7 cellular contexts compared by ENCODE assay signal in genomic region chr17:39652635-39653315, GRCh38. TPM values are rescaled to one million over a fixed set of nuclear protein-coding genes. Genes with fewer than 3 reads are reported as not detected.
DNase-seq lines count a peak whose midpoint lies in the region; ATAC-seq, FAIRE-seq and TF ChIP-seq lines count a peak whose summit lies in the region.
"Had no signal": no experiment of that assay in that cellular context is flagged by ENCODE, and none has a peak within 500 bp of the region (broad histone marks: within the 10 kb centered on the region; RNA-seq: fewer than 3 reads in every experiment).

No MANE protein-coding gene starts in this region.

- H3K36me3 Mint-ChIP-seq in WTC11 (peaks cover 2% of the 10 kb centered on the region), glutamatergic neuron (ENCODE audit: unreplicated experiment) (no peaks in the 10 kb centered on the region)

- TF ChIP-seq CTCF in WTC11 (IDR thresholded peaks at IDR 0.05) = no peak
- no peak for TF ChIP-seq CTCF in glutamatergic neuron (IDR thresholded peaks at IDR 0.05; ENCODE audit: partially characterized antibody, unreplicated experiment)
- no peak for TF ChIP-seq CTCF in D721Med (IDR thresholded peaks at IDR 0.05; ENCODE audit: insufficient read depth, missing control alignments)

- H3K4me1 Mint-ChIP-seq in WTC11 = peaks cover 46% of the 10 kb centered on the region
- peaks cover 2% of the 10 kb centered on the region for H3K4me1 Mint-ChIP-seq in glutamatergic neuron (ENCODE audit: low read depth, unreplicated experiment)

- H3K4me3 Mint-ChIP-seq in WTC11 = no peak overlapping the region
- H3K4me3 Mint-ChIP-seq in glutamatergic neuron (ENCODE audit: unreplicated experiment) = no peak overlapping the region

- ATAC-seq in WTC11 = peak; percentile 82
- peak; percentile 11 for ATAC-seq in stimulated activated naive CD8-positive, alpha-beta T cell treated with anti-CD3 and anti-CD28 coated beads, Interleukin-15, Interleukin-2, amounts not matched to agents 100 U/mL and 50 U/mL, for 24 hours

- no peak for FAIRE-seq in D721Med (lab: Jason Lieb, UNC)
- FAIRE-seq: GM18507 had no signal

- no peaks in the 10 kb centered on the region for H3K9me3 Mint-ChIP-seq in WTC11
- peaks cover 5% of the 10 kb centered on the region for H3K9me3 Mint-ChIP-seq in glutamatergic neuron (ENCODE audit: unreplicated experiment)

- CTCF ChIA-PET in WTC11 (lab: Charles Lee) = interaction anchor here (0.6 to 18.1 kb wide), 19 partner anchors 9 to 105 kb away, joined by 3 to 851 read pairs (median 13); partner anchors contain the start of genes ERBB2, MIEN1, PNMT and PPP1R1B

- POLR2A ChIA-PET in WTC11 (lab: Charles Lee) = interaction anchor here (0.5 to 1.1 kb wide), 5 partner anchors 11 to 331 kb away, joined by 3 to 4 read pairs (median 3); partner anchors contain the start of gene ERBB2

- H3K27me3 Mint-ChIP-seq in WTC11 (ENCODE audit: low read depth) (no peaks in the 10 kb centered on the region; the same call in 1 of the 2 replicates), glutamatergic neuron (ENCODE audit: unreplicated experiment) (peaks cover 12% of the 10 kb centered on the region)

- peak overlapping the region; percentile 75 for H3K27ac Mint-ChIP-seq in WTC11
- peak overlapping the region; percentile 17 for H3K27ac Mint-ChIP-seq in glutamatergic neuron (ENCODE audit: unreplicated experiment)

- DNase-seq in WTC11 (ENCODE audit: low spot score) = peak; percentile 38
- no peak for DNase-seq in glutamatergic neuron
- DNase-seq in stimulated activated naive CD8-positive, alpha-beta T cell treated with anti-CD3 and anti-CD28 coated beads, Interleukin-15, Interleukin-2, amounts not matched to agents 100 U/mL and 50 U/mL, for 24 hours = no peak
- no peak for DNase-seq in D721Med (ENCODE audit: insufficient read length, low spot score)
- no peak for DNase-seq in stimulated activated CD4-positive, alpha-beta T cell treated with anti-CD3 and anti-CD28 coated beads, Interleukin-2, amount 100 ng/mL, for 24 hours

TF ChIP-seq in WTC11, 78 proteins besides CTCF, POLR2A, EP300 and RAD21 (continues in another document):
- TF ChIP-seq HMGXB4 (CRISPR knock-in tag; IDR thresholded peaks at IDR 0.05) (no peak), PREB (CRISPR knock-in tag; IDR thresholded peaks at IDR 0.05; ENCODE audit: borderline replicate concordance) (no peak), ATF6 (CRISPR knock-in tag; IDR thresholded peaks at IDR 0.05) (no peak), MLX (CRISPR knock-in tag; IDR thresholded peaks at IDR 0.05) (no peak), ERG (CRISPR knock-in tag; IDR thresholded peaks at IDR 0.05) (0 out of 2 replicates have a peak, but pooled peaks have one; percentile 56), ZNF121 (CRISPR knock-in tag; IDR thresholded peaks at IDR 0.05) (peak; percentile 41; the same call in 1 of the 2 replicates), MXD4 (CRISPR knock-in tag; IDR thresholded peaks at IDR 0.05; ENCODE audit: borderline replicate concordance) (no peak), MAX (CRISPR knock-in tag; IDR thresholded peaks at IDR 0.05) (no peak), ZNF317 (CRISPR knock-in tag; IDR thresholded peaks at IDR 0.05; ENCODE audit: borderline replicate concordance, low read depth) (no peak), ESRRA (CRISPR knock-in tag; IDR thresholded peaks at IDR 0.05; ENCODE audit: borderline replicate concordance) (no peak), AR (CRISPR knock-in tag; IDR thresholded peaks at IDR 0.05) (no peak), TEAD4 (CRISPR knock-in tag; IDR thresholded peaks at IDR 0.05) (no peak)

RNA-seq across cellular contexts. Expression of gene TCAP, which starts 12.4 kb away (rescaled TPM):
- total RNA-seq in WTC11 (2021) (2.5 to 2.9 TPM (median 2.8 TPM) in 3 replicates), glutamatergic neuron (ENCODE audit: unreplicated experiment) (2.3 TPM)
- total RNA-seq: epithelial cell of proximal tubule had no signal

RNA-seq across cellular contexts. Expression of gene PNMT, which starts 15.5 kb away (rescaled TPM):
- total RNA-seq in WTC11 (2021) (2.4 to 3.1 TPM (median 2.7 TPM) in 3 replicates), glutamatergic neuron (ENCODE audit: unreplicated experiment) (not detected)
- total RNA-seq: epithelial cell of proximal tubule had no signal

RNA-seq across cellular contexts. Expression of gene STARD3, which starts 15.8 kb away (rescaled TPM):
- 64.9 to 75.3 TPM (median 65.4 TPM) in 3 replicates for total RNA-seq in WTC11 (2021)
- 48.0 TPM for total RNA-seq in glutamatergic neuron (ENCODE audit: unreplicated experiment)

RNA-seq across cellular contexts. Expression of gene PPP1R1B, which starts 26.0 kb away (rescaled TPM):
- 15.0 to 20.5 TPM (median 15.2 TPM) in 3 replicates for total RNA-seq in WTC11 (2021)
- total RNA-seq in glutamatergic neuron (ENCODE audit: unreplicated experiment) = not detected
- total RNA-seq: epithelial cell of proximal tubule had no signal

RNA-seq across cellular contexts. Expression of gene PGAP3, which starts 35.1 kb away (rescaled TPM):
- 24.3 to 25.7 TPM (median 24.9 TPM) in 3 replicates for total RNA-seq in WTC11 (2021)
- 10.7 TPM for total RNA-seq in glutamatergic neuron (ENCODE audit: unreplicated experiment)
